Comparison of ENCODE assay signal across 7 cellular contexts in genomic region chr3:96813134-96813819, GRCh38. TPM values are rescaled to one million over a fixed set of nuclear protein-coding genes. Genes with fewer than 3 reads are reported as not detected.
A peak's percentile ranks its signal among the peaks of the same experiment; 100 is the strongest.
DNase-seq lines count a peak whose midpoint lies in the region; ATAC-seq and TF ChIP-seq lines count a peak whose summit lies in the region.

No MANE protein-coding gene starts in this region.

- peak; percentile 93 for ATAC-seq in left lung

- H3K27me3 ChIP-seq in H7 (ENCODE audit: control insufficient read depth, insufficient read depth, low read length) (peaks cover 43% of the 10 kb centered on the region), left lung (peaks cover 20 to 77% of the 10 kb centered on the region in 2 donors)

- peaks cover 37% of the 10 kb centered on the region for H3K27me3 Mint-ChIP-seq in dendritic cell treated with granulocyte-macrophage colony-stimulating factor and Interleukin-4, amounts not matched to agents 40 ng/mL and 50 ng/mL, for 4 days

- H3K9me3 Mint-ChIP-seq in dendritic cell treated with granulocyte-macrophage colony-stimulating factor and Interleukin-4, amounts not matched to agents 40 ng/mL and 50 ng/mL, for 4 days, result no peaks in the 10 kb centered on the region

- H3K4me3 ChIP-seq in H7 (ENCODE audit: insufficient read depth, low read depth, low read length), result peak overlapping the region; percentile 74
- peak overlapping the region; percentile 81 for H3K4me3 ChIP-seq in LNCaP clone FGC (ENCODE audit: low read depth, low read length)
- peak overlapping the region; percentile 40 to 48 for H3K4me3 ChIP-seq in left lung

- H3K36me3 ChIP-seq in H7 (replicated peaks; ENCODE audit: control insufficient read depth, insufficient read depth, low read length) (no peaks in the 10 kb centered on the region), left lung (no peaks in the 10 kb centered on the region)

- H3K27ac ChIP-seq in left lung, result no peak overlapping the region

- no peak overlapping the region for H3K27ac Mint-ChIP-seq in dendritic cell treated with granulocyte-macrophage colony-stimulating factor and Interleukin-4, amounts not matched to agents 40 ng/mL and 50 ng/mL, for 4 days

- intact Hi-C loops in dendritic cell treated with granulocyte-macrophage colony-stimulating factor and Interleukin-4, amounts not matched to agents 40 ng/mL and 50 ng/mL, for 4 days (cut with micrococcal nuclease), result no loop called here
- intact Hi-C loops in left lung (cut with DNase I), result no loop called here

- peak; percentile 81 for DNase-seq in H7
- peak; percentile 66 for DNase-seq in LNCaP clone FGC (ENCODE audit: low read depth)
- peak; percentile 19 for DNase-seq in T follicular helper cell (ENCODE audit: low read depth)
- DNase-seq in left lung, result peak; percentile 53 to 87
- DNase-seq in stimulated activated CD4-positive, alpha-beta T cell treated with anti-CD3 and anti-CD28 coated beads, Interleukin-4, amount 100 ng/mL, for 1 hour, result peak; percentile 45

- TF ChIP-seq CTCF in GM12873 (IDR thresholded peaks at IDR 0.05; ENCODE audit: insufficient read depth, low read depth, low read length, missing control alignments) (peak; percentile 65), LNCaP clone FGC (IDR thresholded peaks at IDR 0.05; ENCODE audit: control insufficient read depth, extremely low read depth, insufficient read depth) (peak; percentile 93), left lung (IDR thresholded peaks at IDR 0.05) (peak; percentile 37 to 46)

- peaks cover 5% of the 10 kb centered on the region for H3K4me1 Mint-ChIP-seq in dendritic cell treated with granulocyte-macrophage colony-stimulating factor and Interleukin-4, amounts not matched to agents 40 ng/mL and 50 ng/mL, for 4 days (ENCODE audit: low read depth)

- H3K9me3 ChIP-seq in left lung, result no peaks in the 10 kb centered on the region

- H3K4me3 Mint-ChIP-seq in dendritic cell treated with granulocyte-macrophage colony-stimulating factor and Interleukin-4, amounts not matched to agents 40 ng/mL and 50 ng/mL, for 4 days, result peak overlapping the region; percentile 62

- H3K36me3 Mint-ChIP-seq in dendritic cell treated with granulocyte-macrophage colony-stimulating factor and Interleukin-4, amounts not matched to agents 40 ng/mL and 50 ng/mL, for 4 days (ENCODE audit: low read depth), result no peaks in the 10 kb centered on the region

- peaks cover 0 to 19% of the 10 kb centered on the region in 2 donors for H3K4me1 ChIP-seq in left lung

RNA-seq across cellular contexts. Expression of gene EPHA6, which starts 1.1 kb away (rescaled TPM):
- total RNA-seq in H7 (2014; rRNA removed; shearing (Covaris generic)), result 0.66 and 1.0 TPM in 2 replicates
- total RNA-seq in left lung, result under 1 TPM; 0.23 to 0.26 TPM

Comparison
In these comparisons a context has a peak if more than half of its experiments do, and no peak if none do; other contexts are left out.
1. CTCF ChIP-seq: peak in every context shown above with its lines; median percentile 93 in LNCaP clone FGC; 65 in GM12873; 42 in left lung.
2. DNase-seq: peak in every context shown above with its lines; median percentile 81 in H7; 70 in left lung; 66 in LNCaP clone FGC; 45 in stimulated activated CD4-positive, alpha-beta T cell treated with anti-CD3 and anti-CD28 coated beads, Interleukin-4, amount 100 ng/mL, for 1 hour; 19 in T follicular helper cell.